1 cellular context compared by ENCODE assay signal in genomic region chr14:31024042-31024480, GRCh38.
TF ChIP-seq lines count a peak whose summit lies in the region.

No MANE protein-coding gene starts in this region.

TF ChIP-seq in IMR-90, 13 proteins besides CTCF, POLR2A, EP300 and RAD21 (continued from another document):
- TF ChIP-seq USF2 (IDR thresholded peaks at IDR 0.05; ENCODE audit: low read depth, low read length) (no peak), MAFK (IDR thresholded peaks at IDR 0.05; ENCODE audit: low read depth, low read length) (no peak), SMC3 (IDR thresholded peaks at IDR 0.05; ENCODE audit: low read depth, low read length) (no peak), NFE2L2 (IDR thresholded peaks at IDR 0.05; ENCODE audit: low read depth, low read length) (no peak), RCOR1 (IDR thresholded peaks at IDR 0.05; ENCODE audit: insufficient replicate concordance, low read length) (no peak), MXI1 (IDR thresholded peaks at IDR 0.05; ENCODE audit: borderline replicate concordance, low read depth, low read length) (no peak), FOS (IDR thresholded peaks at IDR 0.05; ENCODE audit: low read depth, low read length) (no peak), CEBPB (IDR thresholded peaks at IDR 0.05; ENCODE audit: low read depth, low read length) (no peak), CHD1 (IDR thresholded peaks at IDR 0.05; ENCODE audit: low read depth, low read length) (no peak), RFX5 (IDR thresholded peaks at IDR 0.05; ENCODE audit: low read depth, low read length) (no peak)
